ENCODE assay signal across 1 cellular context in the genomic region with DNA sequence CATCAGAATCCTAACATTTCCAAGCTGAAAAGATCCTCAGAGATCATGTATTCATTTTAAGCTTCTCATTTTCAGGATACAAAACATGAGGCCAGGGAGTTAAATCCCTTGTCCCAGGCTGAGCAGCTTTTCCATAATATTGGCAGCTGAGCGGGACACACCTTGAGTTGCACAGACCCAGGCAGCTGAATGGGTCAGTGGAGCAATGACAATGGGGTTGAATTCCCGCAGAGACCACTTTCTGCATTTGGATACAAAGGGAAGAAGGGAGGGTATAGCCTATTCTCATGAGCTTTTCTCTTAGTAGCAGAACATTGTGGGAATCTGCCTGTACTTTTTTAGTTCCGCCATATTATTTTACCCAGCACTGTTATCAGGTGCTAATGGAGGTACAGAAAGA.
TF ChIP-seq lines count a peak whose summit lies in the region.

No MANE protein-coding gene starts in this region.

TF ChIP-seq in H1, 55 proteins besides CTCF, POLR2A, EP300 and RAD21:
- TF ChIP-seq FOSL1 (IDR thresholded peaks at IDR 0.05; ENCODE audit: insufficient read depth, low read depth, low read length) (no peak), SP2 (IDR thresholded peaks at IDR 0.05; ENCODE audit: low read length) (no peak), SIRT6 (IDR thresholded peaks at IDR 0.05; ENCODE audit: low read length) (no peak), CBX8 (IDR thresholded peaks at IDR 0.05; ENCODE audit: borderline replicate concordance, low read depth, low read length) (no peak), POLR2AphosphoS5 (IDR thresholded peaks at IDR 0.05; ENCODE audit: low read depth, low read length) (no peak), CEBPB (IDR thresholded peaks at IDR 0.05; ENCODE audit: low read depth, low read length) (no peak), MAX (IDR thresholded peaks at IDR 0.05) (no peak), BRCA1 (IDR thresholded peaks at IDR 0.05; ENCODE audit: low read depth, low read length) (no peak), SUZ12 (IDR thresholded peaks at IDR 0.05; ENCODE audit: low read length) (no peak), RBBP5 (IDR thresholded peaks at IDR 0.05; ENCODE audit: borderline replicate concordance, low read depth, low read length) (no peak), NRF1 (IDR thresholded peaks at IDR 0.05; ENCODE audit: low read depth, low read length) (no peak), USF2 (IDR thresholded peaks at IDR 0.05; ENCODE audit: low read length) (no peak), MAFK (IDR thresholded peaks at IDR 0.05; ENCODE audit: low read depth, low read length) (no peak), SAP30 (IDR thresholded peaks at IDR 0.05; ENCODE audit: insufficient read depth, insufficient replicate concordance, low read length) (no peak), RFX5 (IDR thresholded peaks at IDR 0.05; ENCODE audit: borderline replicate concordance, low read depth, low read length) (no peak), CREB1 (IDR thresholded peaks at IDR 0.05) (no peak), ASH2L (IDR thresholded peaks at IDR 0.05; ENCODE audit: low read length) (no peak), CHD7 (IDR thresholded peaks at IDR 0.05; ENCODE audit: insufficient replicate concordance, low read length) (no peak), SIX5 (IDR thresholded peaks at IDR 0.05; ENCODE audit: low read depth, low read length) (no peak)
